1 cellular context compared by ENCODE assay signal in genomic region chr18:140670-141266, GRCh38.
TF ChIP-seq lines count a peak whose summit lies in the region.

No MANE protein-coding gene starts in this region.

TF ChIP-seq in K562, 482 proteins besides CTCF, POLR2A, EP300 and RAD21:
- TF ChIP-seq ARHGAP35 (IDR thresholded peaks at IDR 0.05; ENCODE audit: partially characterized antibody) (no peak), SLC30A9 (CRISPR knock-in tag; IDR thresholded peaks at IDR 0.05) (no peak), ZNF408 (CRISPR knock-in tag; IDR thresholded peaks at IDR 0.05; ENCODE audit: low read depth) (no peak), CREM (IDR thresholded peaks at IDR 0.05; ENCODE audit: low read depth) (no peak), HDAC6 (IDR thresholded peaks at IDR 0.05; ENCODE audit: low read depth, low read length) (no peak), CBX2 (IDR thresholded peaks at IDR 0.05; ENCODE audit: insufficient read depth, low read length, poor library complexity, severe bottlenecking) (no peak), ZNF398 (CRISPR knock-in tag; IDR thresholded peaks at IDR 0.05) (no peak), FOSL1 (tag; conservative IDR thresholded peaks at IDR 0.05) (no peak), CXXC5 (CRISPR knock-in tag; IDR thresholded peaks at IDR 0.05) (no peak), ZFP1 (CRISPR knock-in tag; IDR thresholded peaks at IDR 0.05) (no peak), ARID2 (IDR thresholded peaks at IDR 0.05) (no peak), KLF1 (tag; IDR thresholded peaks at IDR 0.05) (no peak), DACH1 (IDR thresholded peaks at IDR 0.05; ENCODE audit: partially characterized antibody) (no peak)
TF ChIP-seq in K562: peak in this region for 0.
